ENCODE assay signal across 10 cellular contexts in the genomic region with DNA sequence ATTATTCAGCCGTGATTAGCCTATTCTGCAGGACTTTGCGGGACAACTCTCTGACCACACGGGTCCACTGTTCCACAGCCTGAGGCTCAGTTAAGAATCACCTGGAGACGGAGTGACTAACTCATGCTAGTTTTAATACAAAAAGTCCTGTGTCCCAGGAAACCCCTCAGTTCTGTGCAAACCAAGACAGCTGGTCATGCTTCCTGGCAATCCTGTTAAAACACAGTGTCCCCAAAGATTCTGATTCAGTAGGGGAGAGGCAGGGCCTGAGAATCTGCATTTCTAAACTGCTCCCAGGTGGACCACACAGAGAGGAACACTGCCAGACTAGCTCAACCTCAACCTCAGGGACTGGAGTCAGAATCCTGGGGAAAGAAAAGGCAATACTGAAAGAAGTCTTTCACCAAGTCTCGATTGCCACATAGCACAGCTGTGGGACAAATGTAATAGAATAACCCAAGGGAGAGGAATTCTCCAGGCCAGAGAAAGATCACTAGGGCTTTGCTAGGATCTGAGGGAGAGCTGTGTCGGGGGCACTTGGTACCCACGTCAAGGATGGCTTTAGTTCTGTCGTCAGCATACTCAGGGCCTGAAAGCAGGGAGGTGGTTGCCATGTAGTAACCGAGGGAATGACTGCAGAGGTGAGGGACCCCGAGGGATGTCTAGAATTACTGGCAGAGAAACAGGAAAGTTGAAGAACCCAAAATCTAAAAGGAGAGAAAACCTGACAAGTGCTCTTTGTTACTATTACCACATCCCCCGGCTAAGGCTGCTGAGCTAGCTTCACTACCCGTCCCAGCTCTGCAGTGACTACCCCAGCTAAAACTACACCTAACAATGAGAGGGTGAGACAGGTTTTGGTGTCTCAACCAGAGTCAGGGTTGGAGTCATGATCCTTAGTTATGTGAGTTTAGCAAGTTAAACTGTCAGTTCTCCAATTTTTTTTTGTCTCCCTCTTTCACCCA. TPM values are rescaled to one million over a fixed set of nuclear protein-coding genes. Genes with fewer than 3 reads are reported as not detected.
DNase-seq lines count a peak whose midpoint lies in the region; ATAC-seq and TF ChIP-seq lines count a peak whose summit lies in the region.
"Had no signal": no experiment of that assay in that cellular context is flagged by ENCODE, and none has a peak within 500 bp of the region (broad histone marks: within the 10 kb centered on the region; RNA-seq: fewer than 3 reads in every experiment).

No MANE protein-coding gene starts in this region.

- intact Hi-C loops in psoas muscle (cut with DNase I), result loop anchor here in 1 of 2 donors (10.0 kb wide), 1 partner anchor 168 kb away; a partner anchor contains a TSS

- 32 to 42% (median 41%) methylated on average over 12 of the region's 12 CpGs for WGBS in psoas muscle, 3 donors

- ATAC-seq in psoas muscle, result peak; percentile 49 to 84 (median 78)

- H3K27ac ChIP-seq in SJSA1, result 0 out of 2 replicates have a peak overlapping the region, but pooled peaks have one; percentile 1
- H3K27ac ChIP-seq in psoas muscle, result no peak overlapping the region

- no peaks in the 10 kb centered on the region for H3K27me3 ChIP-seq in SJSA1 (replicated peaks)
- H3K27me3 ChIP-seq in psoas muscle (ENCODE audit: insufficient read depth in 3 of 3, low read length in 2 of 3), result no peaks in the 10 kb centered on the region

- H3K9me3 ChIP-seq in SJSA1 (replicated peaks) (no peaks in the 10 kb centered on the region), psoas muscle (no peaks in the 10 kb centered on the region)

- DNase-seq in GF-D8 (lab: John Stamatoyannopoulos, UW), result peak; percentile 39
- peak; percentile 49 to 54 for DNase-seq in SJSA1 (ENCODE audit: low read depth in 1 of 2, low spot score in 2 of 2)
- DNase-seq in fibroblast of the aortic adventitia (ENCODE audit: low read depth), result peak; percentile 34
- DNase-seq in psoas muscle, result peak in 1 of 2 donors; percentile 70
- DNase-seq in effector CD4-positive, alpha-beta T cell, result no peak
- DNase-seq in RKO (ENCODE audit: low spot score), result no peak
- DNase-seq in activated T-cell treated with anti-CD3 and anti-CD28 coated beads, Interleukin-2, amount 50 U/mL, for 48 hours, result no peak
- no peak for DNase-seq in activated CD8-positive, alpha-beta memory T cell treated with anti-CD3 and anti-CD28 coated beads, Interleukin-2, amount 50 U/mL, for 48 hours
- DNase-seq: NCI-H1417 treated with DMSO at 0.1 percent for 48 hours; stimulated activated CD4-positive, alpha-beta T cell treated with anti-CD3 and anti-CD28 coated beads, Interleukin-15, amount 100 ng/mL, for 24 hours had no signal

- H3K36me3 ChIP-seq in SJSA1 (peaks cover 3% of the 10 kb centered on the region; the same call in 1 of the 2 replicates), psoas muscle (ENCODE audit: insufficient read depth in 1 of 2, low read depth in 1 of 2) (no peaks in the 10 kb centered on the region)

- H3K4me1 ChIP-seq in SJSA1 (replicated peaks) (peaks cover 16% of the 10 kb centered on the region), psoas muscle (peaks cover 5% of the 10 kb centered on the region)

- TF ChIP-seq CTCF in fibroblast of the aortic adventitia (IDR thresholded peaks at IDR 0.05; ENCODE audit: insufficient read depth, low read length), result no peak
- no peak for TF ChIP-seq CTCF in psoas muscle (IDR thresholded peaks at IDR 0.05)

- H3K4me3 ChIP-seq in SJSA1 (no peak overlapping the region), fibroblast of the aortic adventitia (ENCODE audit: low read depth, low read length) (no peak overlapping the region), psoas muscle (no peak overlapping the region)

RNA-seq across cellular contexts. Expression of a gene that starts 8.6 kb away (rescaled TPM):
- 24.2 and 32.8 TPM in 2 replicates for total RNA-seq in SJSA1 (2014; rRNA removed; shearing (Covaris generic))
- total RNA-seq in fibroblast of the aortic adventitia (ENCODE audit: low replicate concordance), result 11.4 and 16.4 TPM in 2 replicates
- 1 to 10 TPM; 1.7 to 2.9 (median 2.2) TPM for total RNA-seq in psoas muscle
- 1 to 10 TPM in 2 of 3 donors, under 1 TPM in 1; 0.42 to 3.4 (median 1.3) TPM for polyA plus RNA-seq in psoas muscle

Comparison
In these comparisons a context has a peak if more than half of its experiments do, and no peak if none do; other contexts are left out.
1. DNase-seq: peak in GF-D8 (single experiment), SJSA1 (2 of 2) and fibroblast of the aortic adventitia (single experiment); none in effector CD4-positive, alpha-beta T cell (single experiment), RKO (single experiment), activated T-cell treated with anti-CD3 and anti-CD28 coated beads, Interleukin-2, amount 50 U/mL, for 48 hours (0 of 2) and activated CD8-positive, alpha-beta memory T cell treated with anti-CD3 and anti-CD28 coated beads, Interleukin-2, amount 50 U/mL, for 48 hours (single experiment).